In the genomic region with DNA sequence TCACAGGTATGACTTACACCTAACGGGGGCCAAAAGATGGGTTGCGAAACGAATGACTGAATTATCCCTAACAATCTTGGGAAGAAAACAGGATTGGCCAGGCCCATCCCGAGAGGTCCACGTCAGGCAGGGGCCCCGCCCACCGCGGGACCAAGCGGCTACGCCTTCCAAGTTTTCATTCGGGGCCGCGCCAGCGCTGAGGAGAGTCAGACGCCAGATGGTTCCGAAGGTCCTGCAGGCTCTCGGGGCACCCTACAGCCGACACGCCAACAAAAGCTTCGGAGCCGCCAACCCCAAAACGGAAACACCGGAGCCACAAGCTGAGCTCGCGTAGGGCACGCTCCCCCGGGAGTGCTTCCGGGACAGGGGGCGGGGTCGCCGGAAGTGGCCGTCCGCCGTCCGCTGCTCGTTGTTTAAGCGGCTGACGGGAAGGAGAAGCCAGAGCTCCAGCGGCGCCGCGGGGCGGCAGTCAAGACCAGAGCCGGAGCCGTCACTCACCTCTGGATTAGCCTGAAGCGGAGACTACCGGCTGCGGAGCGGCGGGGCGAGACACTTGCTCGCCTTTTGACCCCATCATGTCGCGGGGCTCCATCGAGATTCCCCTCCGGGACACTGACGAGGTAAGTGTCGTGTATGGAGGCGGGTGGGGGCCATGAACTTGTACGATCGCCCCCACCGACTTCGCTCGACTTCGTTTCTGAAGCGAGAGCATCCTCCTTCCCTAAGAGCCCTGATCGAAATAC, we compare ENCODE assay signal across 8 cellular contexts. TPM values are rescaled to one million over a fixed set of nuclear protein-coding genes. Genes with fewer than 3 reads are reported as not detected.
DNase-seq lines count a peak whose midpoint lies in the region; ATAC-seq and TF ChIP-seq lines count a peak whose summit lies in the region.

CTR9 (plus strand) TSS at position 409 of the 743 bp plus-strand sequence; CDS start at position 576, 167 bp downstream.

- H3K4me3 ChIP-seq in trophoblast cell (ENCODE audit: low read depth, low read length): peak within 1 kb of the TSS; percentile 90
- H3K4me3 ChIP-seq in transverse colon: peak within 1 kb of the TSS; percentile 68 to 79 (median 73)

- DNase-seq in NCI-H1417 treated with DMSO at 0.1 percent for 48 hours (lab: John Stamatoyannopoulos, UW) (peak; percentile 94), SW480 (ENCODE audit: low spot score) (peak; percentile 97), Right ventricle myocardium superior (peak; percentile 96), trophoblast cell (peak; percentile 88 to 93), transverse colon (peak; percentile 95)
- peak; percentile 95 for DNase-seq in activated naive CD8-positive, alpha-beta T cell treated with anti-CD3 and anti-CD28 coated beads, Interleukin-2, amount 50 U/mL, for 24 hours

- peak within 1 kb of the TSS; percentile 98 for H4K8ac ChIP-seq in trophoblast cell (ENCODE audit: low read depth, low read length)

- TF ChIP-seq EP300 in transverse colon (IDR thresholded peaks at IDR 0.05; ENCODE audit: low read depth): no peak

- H2AFZ ChIP-seq in trophoblast cell (ENCODE audit: insufficient read depth, low read length, poor library complexity): peak within 1 kb of the TSS; percentile 68

- H3K4ac ChIP-seq in trophoblast cell (ENCODE audit: low read depth, low read length): peak within 1 kb of the TSS; percentile 53

- TF ChIP-seq CTCF in GM12874 (IDR thresholded peaks at IDR 0.05; ENCODE audit: insufficient read depth, low read depth, low read length) (peak; percentile 52; the same call in 1 of the 2 replicates), transverse colon (IDR thresholded peaks at IDR 0.05) (no peak)

- peak within 1 kb of the TSS; percentile 24 for H2AK5ac ChIP-seq in trophoblast cell (ENCODE audit: low read length)

- peak within 1 kb of the TSS; percentile 87 for H4K12ac ChIP-seq in trophoblast cell (ENCODE audit: low read depth, low read length)

- H3K9ac ChIP-seq in trophoblast cell (ENCODE audit: low read length): peak within 1 kb of the TSS; percentile 93

- no peaks in the 10 kb centered on the region for H3K27me3 Mint-ChIP-seq in activated naive CD8-positive, alpha-beta T cell treated with anti-CD3 and anti-CD28 coated beads, Interleukin-2, amount 50 U/mL, for 24 hours

- H3K27me3 ChIP-seq in trophoblast cell (ENCODE audit: insufficient read depth, low read length) (no peaks in the 10 kb centered on the region), transverse colon (no peaks in the 10 kb centered on the region)

- peak within 1 kb of the TSS; percentile 91 for H2BK5ac ChIP-seq in trophoblast cell (ENCODE audit: low read depth, low read length, poor library complexity)

- WGBS in trophoblast cell (ENCODE audit: extremely low coverage, insufficient coverage, insufficient read length): no CpG with 5 or more reads among the region's 67 CpGs
- 0 to 1% methylated on average over 3 to 60 of the region's 67 CpGs for WGBS in transverse colon (ENCODE audit: low coverage in 1 of 2), 2 donors

- H3K4me1 Mint-ChIP-seq in activated naive CD8-positive, alpha-beta T cell treated with anti-CD3 and anti-CD28 coated beads, Interleukin-2, amount 50 U/mL, for 24 hours: peaks cover 18% of the 10 kb centered on the region

- no peak within 1 kb of the TSS for H2BK12ac ChIP-seq in trophoblast cell (ENCODE audit: low read length)

- peak within 1 kb of the TSS; percentile 99 for H3K27ac ChIP-seq in trophoblast cell (ENCODE audit: low read depth, low read length)
- H3K27ac ChIP-seq in transverse colon: peak within 1 kb of the TSS; percentile 94 to 96 (median 96)

- H3K23ac ChIP-seq in trophoblast cell (ENCODE audit: low read length): no peak within 1 kb of the TSS

- peaks cover 14% of the 10 kb centered on the region for H3K36me3 Mint-ChIP-seq in activated naive CD8-positive, alpha-beta T cell treated with anti-CD3 and anti-CD28 coated beads, Interleukin-2, amount 50 U/mL, for 24 hours (ENCODE audit: low read depth)

- no peaks in the 10 kb centered on the region for H3K9me3 Mint-ChIP-seq in activated naive CD8-positive, alpha-beta T cell treated with anti-CD3 and anti-CD28 coated beads, Interleukin-2, amount 50 U/mL, for 24 hours

- peaks cover 2% of the 10 kb centered on the region in 2 experiments for H3K36me3 ChIP-seq in trophoblast cell (ENCODE audit: control insufficient read depth in 1 of 2, insufficient read depth in 2 of 2, low read length in 2 of 2)
- H3K36me3 ChIP-seq in transverse colon: peaks cover 0 to 26% (median 5%) of the 10 kb centered on the region in 4 donors

- peak within 1 kb of the TSS; percentile 70 for H3K18ac ChIP-seq in trophoblast cell (ENCODE audit: low read length)

- ATAC-seq in HG02763 (IDR thresholded peaks at IDR 0.05; ENCODE audit: unreplicated experiment) (peak; percentile 95), Right ventricle myocardium superior (ENCODE audit: poor library complexity) (peak; percentile 99)
- ATAC-seq in activated naive CD8-positive, alpha-beta T cell treated with anti-CD3 and anti-CD28 coated beads, Interleukin-2, amount 50 U/mL, for 24 hours: peak; percentile 96

- H3K79me1 ChIP-seq in trophoblast cell (ENCODE audit: low read length): peaks cover 7% of the 10 kb centered on the region

- in situ Hi-C loops in transverse colon (cut with MboI; ENCODE audit: low pct_ligation_motif_present in 1 of 4, low pct_unique_long_range_greater_than_20kb in 1 of 4, low sequenced_read_pairs in 3 of 4): no loop called here

- H3K4me3 Mint-ChIP-seq in activated naive CD8-positive, alpha-beta T cell treated with anti-CD3 and anti-CD28 coated beads, Interleukin-2, amount 50 U/mL, for 24 hours: peak within 1 kb of the TSS; percentile 95

- H3K9me3 ChIP-seq in trophoblast cell (ENCODE audit: insufficient read depth, low read depth, low read length) (no peaks in the 10 kb centered on the region), transverse colon (no peaks in the 10 kb centered on the region)

- peak; percentile 96 for TF ChIP-seq POLR2A in transverse colon (IDR thresholded peaks at IDR 0.05)

- peak within 1 kb of the TSS; percentile 81 for H3K27ac Mint-ChIP-seq in activated naive CD8-positive, alpha-beta T cell treated with anti-CD3 and anti-CD28 coated beads, Interleukin-2, amount 50 U/mL, for 24 hours

- H4K91ac ChIP-seq in trophoblast cell (ENCODE audit: low read depth, low read length): peak within 1 kb of the TSS; percentile 93

- peak within 1 kb of the TSS; percentile 88 for H3K14ac ChIP-seq in trophoblast cell (ENCODE audit: low read length)

- peak within 1 kb of the TSS; percentile 85 for H2BK120ac ChIP-seq in trophoblast cell (ENCODE audit: insufficient read depth, low read length, poor library complexity)

- peaks cover 7% of the 10 kb centered on the region for H3K79me2 ChIP-seq in trophoblast cell (ENCODE audit: control insufficient read depth, insufficient read depth, low read length, poor library complexity)

- H3K4me1 ChIP-seq in trophoblast cell (ENCODE audit: control insufficient read depth in 1 of 2, insufficient read depth in 2 of 2, low read length in 2 of 2) (peaks cover 2% of the 10 kb centered on the region in 2 experiments), transverse colon (peaks cover 5 to 24% (median 15%) of the 10 kb centered on the region in 4 donors)

- peak within 1 kb of the TSS; percentile 91 for H3K4me2 ChIP-seq in trophoblast cell (ENCODE audit: low read length)

- intact Hi-C loops in Right ventricle myocardium superior (cut with DNase I) (no loop called here), transverse colon (cut with DNase I; ENCODE audit: low total_unique reads) (no loop called here)

RNA-seq across cellular contexts. Expression of gene CTR9, which starts in this region (rescaled TPM):
- total RNA-seq in Right ventricle myocardium superior: 21.3 TPM
- polyA plus RNA-seq in trophoblast cell (2013): 27.9 and 28.4 TPM in 2 replicates
- 10 to 100 TPM; 21.3 to 41.2 (median 25.5) TPM for total RNA-seq in transverse colon

Comparison
In these comparisons a context has a peak if more than half of its experiments do, and no peak if none do; other contexts are left out.
1. Peak in every context shown above with its lines: DNase-seq, ATAC-seq, H3K4me3 ChIP-seq and H3K27ac ChIP-seq.